ENCODE assay signal across 26 cellular contexts in the genomic region with DNA sequence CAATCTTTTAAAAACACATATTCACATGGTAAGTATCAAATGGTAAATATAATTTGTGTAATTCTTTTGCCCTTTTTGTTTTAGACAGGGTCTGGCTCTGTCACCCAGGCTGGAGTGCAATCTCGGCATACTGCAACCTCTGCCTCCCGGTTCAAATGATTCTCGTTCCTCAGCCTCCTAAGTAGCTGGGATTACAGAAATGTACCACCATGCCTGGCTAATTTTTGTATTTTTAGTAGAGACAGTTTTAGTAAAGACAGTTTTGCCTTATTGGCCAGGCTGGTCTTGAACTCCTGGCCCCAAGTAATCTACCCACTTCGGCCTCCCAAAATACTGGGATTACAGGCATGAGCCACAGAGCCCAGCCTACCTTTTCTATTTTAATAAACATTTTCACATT.
"Had no signal": no experiment of that assay in that cellular context is flagged by ENCODE, and none has a peak within 500 bp of the region (broad histone marks: within the 10 kb centered on the region; RNA-seq: fewer than 3 reads in every experiment).

No MANE protein-coding gene starts in this region.

- H3K36me3 Mint-ChIP-seq: neural progenitor cell; stimulated activated effector memory CD8-positive, alpha-beta T cell treated with anti-CD3 and anti-CD28 coated beads, Interleukin-12 subunit alpha, Interleukin-12 subunit beta, amount 100 ng/mL, for 72 hours; stimulated activated naive B cell treated with anti-CD40 and anti-IgM and Interleukin-4, amounts not matched to agents 10 μg/mL and 1 μg/mL and 100 μg/mL, for 72 hours had no signal

- H3K4me3 ChIP-seq: neural progenitor cell, ovary, psoas muscle, right lobe of liver, sigmoid colon, stomach, thoracic aorta, thyroid gland, tibial nerve, upper lobe of left lung, vagina had no signal

- H3K4me1 ChIP-seq: parathyroid adenoma, psoas muscle, right lobe of liver, sigmoid colon, thyroid gland, upper lobe of left lung, vagina had no signal

- H3K27ac ChIP-seq: neural progenitor cell, ovary, parathyroid adenoma, psoas muscle, right lobe of liver, sigmoid colon, stomach, thoracic aorta, thyroid gland, tibial nerve, upper lobe of left lung, vagina had no signal

- H3K36me3 ChIP-seq: neural progenitor cell, ovary, right lobe of liver, sigmoid colon, stomach, thoracic aorta, thyroid gland, tibial nerve, upper lobe of left lung, vagina had no signal

- H3K9me3 ChIP-seq: ovary, psoas muscle, right lobe of liver, sigmoid colon, stomach, thoracic aorta, thyroid gland, tibial nerve, upper lobe of left lung, vagina had no signal

- H3K4me3 Mint-ChIP-seq: nephron; neural progenitor cell; stimulated activated effector memory CD8-positive, alpha-beta T cell treated with anti-CD3 and anti-CD28 coated beads, Interleukin-12 subunit alpha, Interleukin-12 subunit beta, amount 100 ng/mL, for 72 hours; stimulated activated naive B cell treated with anti-CD40 and anti-IgM and Interleukin-4, amounts not matched to agents 10 μg/mL and 1 μg/mL and 100 μg/mL, for 72 hours; stimulated activated naive CD8-positive, alpha-beta T cell treated with anti-CD3 and anti-CD28 coated beads, Interleukin-15, Interleukin-2, amounts not matched to agents 100 ng/mL and 50 ng/mL, for 24 hours had no signal

- H3K27me3 Mint-ChIP-seq: progenitor cell of endocrine pancreas; stimulated activated naive B cell treated with anti-CD40 and anti-IgM and Interleukin-4, amounts not matched to agents 10 μg/mL and 1 μg/mL and 100 μg/mL, for 72 hours; stimulated activated naive CD8-positive, alpha-beta T cell treated with anti-CD3 and anti-CD28 coated beads, Interleukin-15, Interleukin-2, amounts not matched to agents 100 ng/mL and 50 ng/mL, for 24 hours had no signal

- DNase-seq: occipital lobe; ovary; posterior cingulate gyrus; psoas muscle; right cardiac atrium; right lobe of liver; sigmoid colon; small intestine; stimulated activated CD4-positive, alpha-beta T cell treated with anti-CD3 and anti-CD28 coated beads, Interleukin-15, amount 100 ng/mL, for 24 hours; stimulated activated CD4-positive, alpha-beta T cell treated with anti-CD3 and anti-CD28 coated beads, Interleukin-2, amount 100 ng/mL, for 24 hours; stimulated activated CD4-positive, alpha-beta T cell treated with anti-CD3 and anti-CD28 coated beads, Interleukin-2, amount 100 ng/mL, for 48 hours; stimulated activated CD4-positive, alpha-beta T cell treated with anti-CD3 and anti-CD28 coated beads, Interleukin-4, amount 100 ng/mL, for 24 hours; stimulated activated naive B cell treated with anti-CD40 and anti-IgM and Interleukin-4, amounts not matched to agents 10 μg/mL and 1 μg/mL and 100 μg/mL, for 72 hours; stimulated activated naive CD4-positive, alpha-beta T cell treated with Interleukin-2 at 50 U/mL for 16 hours; stomach; thyroid gland; upper lobe of left lung had no signal

- H3K9ac ChIP-seq: neural progenitor cell, parathyroid adenoma had no signal

- H3K27ac Mint-ChIP-seq: nephron; neural progenitor cell; progenitor cell of endocrine pancreas; stimulated activated effector memory CD8-positive, alpha-beta T cell treated with anti-CD3 and anti-CD28 coated beads, Interleukin-12 subunit alpha, Interleukin-12 subunit beta, amount 100 ng/mL, for 72 hours; stimulated activated naive B cell treated with anti-CD40 and anti-IgM and Interleukin-4, amounts not matched to agents 10 μg/mL and 1 μg/mL and 100 μg/mL, for 72 hours; stimulated activated naive CD8-positive, alpha-beta T cell treated with anti-CD3 and anti-CD28 coated beads, Interleukin-15, Interleukin-2, amounts not matched to agents 100 ng/mL and 50 ng/mL, for 24 hours had no signal

- ATAC-seq: psoas muscle; right cardiac atrium; right lobe of liver; stimulated activated effector memory CD8-positive, alpha-beta T cell treated with anti-CD3 and anti-CD28 coated beads, Interleukin-12 subunit alpha, Interleukin-12 subunit beta, amount 100 ng/mL, for 72 hours; stimulated activated naive B cell treated with anti-CD40 and anti-IgM and Interleukin-4, amounts not matched to agents 10 μg/mL and 1 μg/mL and 100 μg/mL, for 72 hours had no signal

- H3K27me3 ChIP-seq: neural progenitor cell, ovary, right lobe of liver, stomach, thyroid gland, tibial nerve, upper lobe of left lung, vagina had no signal

- H3K9me3 Mint-ChIP-seq: stimulated activated effector memory CD8-positive, alpha-beta T cell treated with anti-CD3 and anti-CD28 coated beads, Interleukin-12 subunit alpha, Interleukin-12 subunit beta, amount 100 ng/mL, for 72 hours had no signal

- H3K4me1 Mint-ChIP-seq: stimulated activated effector memory CD8-positive, alpha-beta T cell treated with anti-CD3 and anti-CD28 coated beads, Interleukin-12 subunit alpha, Interleukin-12 subunit beta, amount 100 ng/mL, for 72 hours; stimulated activated naive B cell treated with anti-CD40 and anti-IgM and Interleukin-4, amounts not matched to agents 10 μg/mL and 1 μg/mL and 100 μg/mL, for 72 hours had no signal
